Comparison of ENCODE assay signal across 8 cellular contexts in the genomic region with DNA sequence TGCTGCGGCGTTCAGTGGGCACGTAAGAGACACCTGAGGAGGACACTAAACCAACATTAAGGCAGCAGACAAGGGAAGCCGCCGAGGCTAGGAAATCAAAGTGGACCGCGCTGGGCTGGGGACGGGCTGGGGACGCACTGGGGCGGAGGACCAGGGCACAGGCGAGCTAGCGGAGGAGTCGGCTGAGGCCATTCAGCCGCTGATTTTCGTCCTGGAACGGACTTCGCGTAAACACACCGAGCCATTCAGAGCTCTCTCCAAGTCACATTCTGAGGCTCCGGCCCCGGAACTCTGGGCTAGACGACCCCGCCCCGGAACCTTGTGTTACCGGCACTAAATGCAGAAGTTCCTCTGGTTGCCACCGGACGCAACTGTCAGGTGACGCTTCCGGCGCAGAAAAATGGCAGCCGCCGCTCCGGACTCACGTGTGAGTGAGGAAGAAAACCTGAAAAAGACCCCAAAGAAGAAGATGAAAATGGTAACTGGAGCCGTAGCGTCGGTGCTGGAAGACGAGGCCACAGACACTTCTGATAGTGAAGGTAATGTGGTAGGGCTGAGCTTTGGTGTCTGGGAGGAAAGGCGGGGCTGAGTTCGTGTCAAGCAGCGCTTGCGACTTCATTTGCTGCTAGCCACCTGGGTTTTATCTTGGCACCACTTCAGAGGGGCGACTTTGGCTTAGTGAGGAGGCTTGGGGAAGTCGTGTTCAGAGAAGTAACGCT. TPM values are rescaled to one million over a fixed set of nuclear protein-coding genes. Genes with fewer than 3 reads are reported as not detected.
DNase-seq lines count a peak whose midpoint lies in the region; ATAC-seq and TF ChIP-seq lines count a peak whose summit lies in the region.

A gene with protein sequence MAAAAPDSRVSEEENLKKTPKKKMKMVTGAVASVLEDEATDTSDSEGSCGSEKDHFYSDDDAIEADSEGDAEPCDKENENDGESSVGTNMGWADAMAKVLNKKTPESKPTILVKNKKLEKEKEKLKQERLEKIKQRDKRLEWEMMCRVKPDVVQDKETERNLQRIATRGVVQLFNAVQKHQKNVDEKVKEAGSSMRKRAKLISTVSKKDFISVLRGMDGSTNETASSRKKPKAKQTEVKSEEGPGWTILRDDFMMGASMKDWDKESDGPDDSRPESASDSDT (plus strand): TSS at position 377 of the 719 bp plus-strand sequence. CDS start 24 bp downstream, at position 401.

- H3K4me3 ChIP-seq in Jurkat, Clone E6-1 (ENCODE audit: low read length), result peak within 1 kb of the TSS; percentile 94
- H3K4me3 ChIP-seq in esophagus (ENCODE audit: low read depth in 1 of 2, low read length in 2 of 2) (peak within 1 kb of the TSS; percentile 74 to 96), muscle layer of colon (ENCODE audit: low read depth in 1 of 2, low read length in 2 of 2) (peak within 1 kb of the TSS; percentile 51 to 98)

- H3K27ac ChIP-seq in esophagus (ENCODE audit: low read depth in 2 of 2, low read length in 1 of 2), result peak within 1 kb of the TSS; percentile 66 to 88
- peak within 1 kb of the TSS; percentile 59 for H3K27ac ChIP-seq in muscle layer of colon (ENCODE audit: low read depth, low read length)

- H3K36me3 ChIP-seq in esophagus (ENCODE audit: control insufficient read depth in 2 of 2, insufficient read depth in 2 of 2, low read length in 1 of 2) (no peaks in the 10 kb centered on the region), muscle layer of colon (ENCODE audit: insufficient read depth, low read length) (no peaks in the 10 kb centered on the region)

- DNase-seq in DMS53 treated with DMSO at 0.1 percent for 48 hours (lab: John Stamatoyannopoulos, UW; ENCODE audit: unreplicated experiment), result peak; percentile 82
- peak; percentile 82 for DNase-seq in Jurkat, Clone E6-1 (ENCODE audit: low read depth, low spot score)
- DNase-seq in activated T-cell treated with anti-CD3 and anti-CD28 coated beads, Interleukin-2, amount 50 U/mL, for 1 hour, result peak; percentile 88
- DNase-seq in stimulated activated CD8-positive, alpha-beta memory T cell treated with anti-CD3 and anti-CD28 coated beads, Interleukin-7, amount 100 ng/mL, for 1 hour (ENCODE audit: low read depth in 2 of 2), result peak; percentile 75 to 76

- H3K27me3 ChIP-seq in esophagus (ENCODE audit: control insufficient read depth in 1 of 2, insufficient read depth in 2 of 2, low read length in 2 of 2) (no peaks in the 10 kb centered on the region), muscle layer of colon (ENCODE audit: control insufficient read depth in 1 of 2, insufficient read depth in 2 of 2, low read length in 2 of 2) (no peaks in the 10 kb centered on the region)

- 1% methylated on average over 44 to 45 of the region's 45 CpGs for WGBS in esophagus, 2 donors

- H3K9ac ChIP-seq in muscle layer of colon (ENCODE audit: low read length), result peak within 1 kb of the TSS; percentile 29

- peaks cover 0 to 6% of the 10 kb centered on the region in 2 donors for H3K4me1 ChIP-seq in esophagus (ENCODE audit: control insufficient read depth in 2 of 2, insufficient read depth in 2 of 2, low read length in 1 of 2)
- peaks cover 13% of the 10 kb centered on the region for H3K4me1 ChIP-seq in muscle layer of colon (ENCODE audit: insufficient read depth, low read length)

- peak; percentile 100 for ATAC-seq in GM21717 (IDR thresholded peaks at IDR 0.05; ENCODE audit: unreplicated experiment)

- H3K9me3 ChIP-seq in esophagus (ENCODE audit: control insufficient read depth in 2 of 2, insufficient read depth in 1 of 2, low read depth in 1 of 2, low read length in 1 of 2), result no peaks in the 10 kb centered on the region
- H3K9me3 ChIP-seq in muscle layer of colon (ENCODE audit: low read length), result no peaks in the 10 kb centered on the region

TF ChIP-seq in PFSK-1, 5 proteins besides CTCF, POLR2A, EP300 and RAD21:
- TF ChIP-seq POLR2AphosphoS5 (IDR thresholded peaks at IDR 0.05; ENCODE audit: low read depth, low read length), result peak; percentile 91
- peak; percentile 98 for TF ChIP-seq TAF1 (IDR thresholded peaks at IDR 0.05; ENCODE audit: borderline replicate concordance, insufficient read depth, low read length)
- TF ChIP-seq FOXP2 (optimal IDR thresholded peaks at IDR 0.05; ENCODE audit: borderline replicate concordance, extremely low read depth, extremely low read length, insufficient read depth), result peak; percentile 70
- TF ChIP-seq REST (IDR thresholded peaks at IDR 0.05; ENCODE audit: insufficient read depth in 1 of 2, low read depth in 2 of 2, low read length in 2 of 2), result 0 out of 4 replicates have a peak, but pooled peaks have one; percentile 22 to 52
- TF ChIP-seq SIN3A (IDR thresholded peaks at IDR 0.05; ENCODE audit: borderline replicate concordance, insufficient read depth, low read length), result peak; percentile 95; the same call in 1 of the 2 replicates
TF ChIP-seq in PFSK-1: peak in this region for 5.

RNA-seq across cellular contexts. Expression of the gene that starts here (rescaled TPM):
- polyA plus RNA-seq in Jurkat, Clone E6-1 (2012; ENCODE audit: insufficient read depth, insufficient read length), result 17.4 TPM
- polyA plus RNA-seq in PFSK-1 (2012; ENCODE audit: insufficient read length, low read depth), result 7.9 TPM
- 1 to 10 TPM; 1.6 to 5.3 TPM for polyA plus RNA-seq in esophagus

Comparison
In these comparisons a context has a peak if more than half of its experiments do, and no peak if none do; other contexts are left out.
1. Peak in every context shown above with its lines: DNase-seq, ATAC-seq, H3K4me3 ChIP-seq and H3K27ac ChIP-seq.